Comparison of ENCODE assay signal across 9 cellular contexts in the genomic region with DNA sequence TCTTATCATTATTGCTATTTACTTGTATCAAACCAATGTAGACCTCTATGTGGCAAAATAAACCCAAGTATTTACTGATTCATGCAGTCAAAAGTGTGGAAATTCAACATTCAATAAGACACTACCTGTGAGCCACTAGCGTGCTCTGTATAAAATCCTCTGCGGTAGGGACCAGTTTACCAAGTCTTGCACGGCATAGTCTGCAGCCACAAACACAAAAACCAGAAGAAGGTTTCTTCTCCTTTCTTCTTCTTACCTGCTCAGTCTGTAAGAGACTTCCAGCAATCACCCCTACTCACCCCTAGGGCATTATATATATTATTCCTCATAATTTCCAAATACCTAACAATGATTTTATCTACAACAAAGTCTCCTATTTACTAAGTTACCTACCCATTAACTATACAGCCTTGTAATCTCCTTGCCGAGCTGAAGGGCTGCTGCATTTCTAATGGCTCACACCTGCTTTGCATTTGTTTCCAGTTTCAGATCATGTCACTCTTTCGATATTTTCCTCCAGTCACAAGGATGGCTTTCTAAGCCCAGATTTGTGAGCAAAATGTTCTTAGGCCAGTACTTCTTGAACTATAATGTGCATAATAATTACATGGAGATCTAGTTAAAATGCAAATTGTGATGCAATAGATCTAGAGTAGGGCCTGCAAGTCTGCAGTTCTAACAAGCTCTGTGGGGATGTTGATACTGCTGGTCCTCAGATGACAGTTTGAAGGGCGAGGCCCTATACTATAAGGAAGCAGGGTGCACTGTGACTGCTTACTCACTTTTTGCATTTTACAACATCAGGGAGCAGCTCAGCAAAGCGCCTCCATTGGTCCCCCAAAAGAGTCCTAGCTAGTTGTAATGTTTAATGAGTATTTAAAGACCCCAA.
DNase-seq lines count a peak whose midpoint lies in the region; ATAC-seq lines count a peak whose summit lies in the region.
"Had no signal": no experiment of that assay in that cellular context is flagged by ENCODE, and none has a peak within 500 bp of the region (broad histone marks: within the 10 kb centered on the region; RNA-seq: fewer than 3 reads in every experiment).

No MANE protein-coding gene starts in this region.

- no peaks in the 10 kb centered on the region for H3K9me3 Mint-ChIP-seq in activated T-cell treated with anti-CD3 and anti-CD28 coated beads, Interleukin-2, amount 50 U/mL, for 4 hours
- H3K9me3 Mint-ChIP-seq: brain had no signal

- H3K27me3 Mint-ChIP-seq in activated T-cell treated with anti-CD3 and anti-CD28 coated beads, Interleukin-2, amount 50 U/mL, for 4 hours (ENCODE audit: low read depth) = no peaks in the 10 kb centered on the region

- H3K4me3 Mint-ChIP-seq in activated T-cell treated with anti-CD3 and anti-CD28 coated beads, Interleukin-2, amount 50 U/mL, for 4 hours = no peak overlapping the region
- H3K4me3 Mint-ChIP-seq: brain had no signal

- DNase-seq in NCI-H526 (lab: John Stamatoyannopoulos, UW) = peak; percentile 12 to 28
- DNase-seq in NCI-H2081 (lab: John Stamatoyannopoulos, UW) = no peak
- DNase-seq in stimulated activated CD4-positive, alpha-beta T cell treated with anti-CD3 and anti-CD28 coated beads, Interleukin-4, amount 100 ng/mL, for 1 hour = no peak
- DNase-seq in activated T-cell treated with anti-CD3 and anti-CD28 coated beads, Interleukin-2, amount 50 U/mL, for 4 hours = no peak
- no peak for DNase-seq in NCI-H1105 treated with DMSO at 0.1 percent for 48 hours (lab: John Stamatoyannopoulos, UW)

- H3K36me3 Mint-ChIP-seq in activated T-cell treated with anti-CD3 and anti-CD28 coated beads, Interleukin-2, amount 50 U/mL, for 4 hours (ENCODE audit: insufficient read depth) = no peaks in the 10 kb centered on the region
- H3K36me3 Mint-ChIP-seq: brain had no signal

- ATAC-seq in GM18502 (IDR thresholded peaks at IDR 0.05; ENCODE audit: poor library complexity, unreplicated experiment) (peak; percentile 98), GM21360 (IDR thresholded peaks at IDR 0.05; ENCODE audit: unreplicated experiment) (peak; percentile 97), HG03025 (IDR thresholded peaks at IDR 0.05; ENCODE audit: low FRiP score, unreplicated experiment) (peak; percentile 99)
- ATAC-seq in activated T-cell treated with anti-CD3 and anti-CD28 coated beads, Interleukin-2, amount 50 U/mL, for 4 hours = no peak

- no peaks in the 10 kb centered on the region for H3K4me1 Mint-ChIP-seq in activated T-cell treated with anti-CD3 and anti-CD28 coated beads, Interleukin-2, amount 50 U/mL, for 4 hours (ENCODE audit: low read depth)

Comparison
In these comparisons a context has a peak if more than half of its experiments do, and no peak if none do; other contexts are left out.
1. ATAC-seq: peak in GM18502 (single experiment), GM21360 (single experiment) and HG03025 (single experiment); none in activated T-cell treated with anti-CD3 and anti-CD28 coated beads, Interleukin-2, amount 50 U/mL, for 4 hours (0 of 2).
2. DNase-seq: peak in NCI-H526 (2 of 2); none in NCI-H2081 (0 of 2), stimulated activated CD4-positive, alpha-beta T cell treated with anti-CD3 and anti-CD28 coated beads, Interleukin-4, amount 100 ng/mL, for 1 hour (single experiment), activated T-cell treated with anti-CD3 and anti-CD28 coated beads, Interleukin-2, amount 50 U/mL, for 4 hours (single experiment) and NCI-H1105 treated with DMSO at 0.1 percent for 48 hours (single experiment).